In the genomic region with DNA sequence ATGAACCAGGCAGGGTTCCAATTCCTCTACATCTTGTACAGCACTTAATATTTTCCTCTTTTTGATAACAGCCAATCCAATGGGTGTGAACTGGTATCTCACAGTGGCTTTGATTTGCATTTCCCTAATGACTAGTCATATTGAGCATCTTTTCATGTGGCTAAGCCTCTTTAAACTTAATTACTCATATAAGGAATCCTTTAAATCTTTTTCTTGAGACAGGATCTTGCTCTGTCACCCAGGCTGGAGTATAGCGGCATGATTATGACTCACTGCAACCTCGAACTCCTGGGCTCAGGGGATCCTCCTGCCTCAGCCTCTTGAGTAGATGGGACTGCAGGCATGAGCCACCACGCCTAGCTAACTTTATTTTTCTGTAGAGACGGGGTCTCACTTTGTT, we compare ENCODE assay signal across 16 cellular contexts. TPM values are rescaled to one million over a fixed set of nuclear protein-coding genes. Genes with fewer than 3 reads are reported as not detected.
DNase-seq lines count a peak whose midpoint lies in the region; ATAC-seq and TF ChIP-seq lines count a peak whose summit lies in the region.
"Had no signal": no experiment of that assay in that cellular context is flagged by ENCODE, and none has a peak within 500 bp of the region (broad histone marks: within the 10 kb centered on the region; RNA-seq: fewer than 3 reads in every experiment).

No MANE protein-coding gene starts in this region.

- H3K4me1 Mint-ChIP-seq in activated CD8-positive, alpha-beta T cell treated with anti-CD3 and anti-CD28 coated beads for 36 hours (ENCODE audit: low read depth): peaks cover 13% of the 10 kb centered on the region
- peaks cover 8% of the 10 kb centered on the region for H3K4me1 Mint-ChIP-seq in activated CD8-positive, alpha-beta T cell treated with anti-CD3 and anti-CD28 coated beads, Interleukin-2, amount 10 ng/mL, durations not matched to agents 7 days and 5 days (ENCODE audit: low read depth)
- H3K4me1 Mint-ChIP-seq in activated CD4-positive, alpha-beta T cell treated with anti-CD3 and anti-CD28 coated beads, Interleukin-2, amount 10 ng/mL, durations not matched to agents 7 days and 5 days: peaks cover 9% of the 10 kb centered on the region

- H3K27me3 ChIP-seq in MM.1S (replicated peaks; ENCODE audit: insufficient read depth, low read length): no peaks in the 10 kb centered on the region

- H2AFZ ChIP-seq in MM.1S (ENCODE audit: low read length): no peak overlapping the region

- POLR2A ChIA-PET in activated CD8-positive, alpha-beta T cell treated with anti-CD3 and anti-CD28 coated beads for 36 hours (lab: Charles Lee): interaction anchor here (0.8 kb wide), 1 partner anchor 15 kb away, joined by 6 read pairs; no protein-coding TSS in a partner anchor
- POLR2A ChIA-PET in activated CD8-positive, alpha-beta T cell treated with anti-CD3 and anti-CD28 coated beads, Interleukin-2, amount 10 ng/mL, durations not matched to agents 7 days and 5 days (lab: Charles Lee): interaction anchor here (0.8 kb wide), 1 partner anchor 12 kb away, joined by 3 read pairs; no protein-coding TSS in a partner anchor
- POLR2A ChIA-PET in activated CD4-positive, alpha-beta T cell treated with anti-CD3 and anti-CD28 coated beads, Interleukin-2, amount 10 ng/mL, durations not matched to agents 7 days and 5 days (lab: Charles Lee): no interaction called here
- POLR2A ChIA-PET in GM10248 (lab: Yijun Ruan, JAX): no interaction called here

- no peaks in the 10 kb centered on the region; the same call in 1 of the 2 replicates for H3K36me3 ChIP-seq in MM.1S (replicated peaks; ENCODE audit: insufficient read depth, low read length)

- H3K9me2 ChIP-seq in MM.1S (replicated peaks; ENCODE audit: insufficient read depth, low read length): no peaks in the 10 kb centered on the region
- H3K9me2 ChIP-seq: SK-N-SH had no signal

- H3K4me3 Mint-ChIP-seq in activated CD8-positive, alpha-beta T cell treated with anti-CD3 and anti-CD28 coated beads for 36 hours: no peak overlapping the region
- H3K4me3 Mint-ChIP-seq in activated CD8-positive, alpha-beta T cell treated with anti-CD3 and anti-CD28 coated beads, Interleukin-2, amount 10 ng/mL, durations not matched to agents 7 days and 5 days: no peak overlapping the region
- H3K4me3 Mint-ChIP-seq in activated CD4-positive, alpha-beta T cell treated with anti-CD3 and anti-CD28 coated beads, Interleukin-2, amount 10 ng/mL, durations not matched to agents 7 days and 5 days: no peak overlapping the region
- H3K4me3 Mint-ChIP-seq: activated T-helper 1 cell treated with anti-CD3 and anti-CD28 coated beads, Interleukin-12 subunit alpha, Interleukin-12 subunit beta, Interleukin-2, Interleukin-4 antibody, amounts not matched to agents 30 ng/mL and 10 ng/mL and 1 ng/mL, durations not matched to agents 14 hours and 24 hours and 36 hours had no signal

- no peak overlapping the region for H3K27ac Mint-ChIP-seq in activated CD8-positive, alpha-beta T cell treated with anti-CD3 and anti-CD28 coated beads for 36 hours
- no peak overlapping the region for H3K27ac Mint-ChIP-seq in activated CD8-positive, alpha-beta T cell treated with anti-CD3 and anti-CD28 coated beads, Interleukin-2, amount 10 ng/mL, durations not matched to agents 7 days and 5 days
- no peak overlapping the region for H3K27ac Mint-ChIP-seq in activated CD4-positive, alpha-beta T cell treated with anti-CD3 and anti-CD28 coated beads, Interleukin-2, amount 10 ng/mL, durations not matched to agents 7 days and 5 days
- H3K27ac Mint-ChIP-seq: activated T-helper 1 cell treated with anti-CD3 and anti-CD28 coated beads, Interleukin-12 subunit alpha, Interleukin-12 subunit beta, Interleukin-2, Interleukin-4 antibody, amounts not matched to agents 30 ng/mL and 10 ng/mL and 1 ng/mL, durations not matched to agents 14 hours and 24 hours and 36 hours had no signal

- intact Hi-C loops in activated CD8-positive, alpha-beta T cell treated with anti-CD3 and anti-CD28 coated beads for 36 hours (cut with micrococcal nuclease): no loop called here

- H3K9me3 ChIP-seq in MM.1S (replicated peaks; ENCODE audit: insufficient read depth, low read length): no peaks in the 10 kb centered on the region
- H3K9me3 ChIP-seq: SK-N-SH, thoracic aorta had no signal

- peak; percentile 64 for DNase-seq in activated CD8-positive, alpha-beta T cell treated with anti-CD3 and anti-CD28 coated beads for 36 hours
- DNase-seq in activated CD8-positive, alpha-beta T cell treated with anti-CD3 and anti-CD28 coated beads, Interleukin-2, amount 10 ng/mL, durations not matched to agents 7 days and 5 days: no peak
- DNase-seq in activated CD4-positive, alpha-beta T cell treated with anti-CD3 and anti-CD28 coated beads, Interleukin-2, amount 10 ng/mL, durations not matched to agents 7 days and 5 days: peak; percentile 27
- peak; percentile 7 to 37 (median 13) for DNase-seq in stimulated activated CD4-positive, alpha-beta T cell treated with anti-CD3 and anti-CD28 coated beads, TNF-alpha, amount 100 ng/mL, for 48 hours (ENCODE audit: low read depth in 3 of 3)
- DNase-seq in GM10248 (ENCODE audit: extremely low spot score): no peak
- DNase-seq in MM.1S: no peak
- DNase-seq: ACHN, hypothalamus, NCI-H1417 treated with DMSO at 0.1 percent for 48 hours, NCI-H82, SK-N-SH had no signal

- CTCF ChIA-PET in activated CD8-positive, alpha-beta T cell treated with anti-CD3 and anti-CD28 coated beads for 36 hours (lab: Charles Lee): no interaction called here
- CTCF ChIA-PET in activated CD8-positive, alpha-beta T cell treated with anti-CD3 and anti-CD28 coated beads, Interleukin-2, amount 10 ng/mL, durations not matched to agents 7 days and 5 days (lab: Charles Lee): no interaction called here
- CTCF ChIA-PET in activated CD4-positive, alpha-beta T cell treated with anti-CD3 and anti-CD28 coated beads, Interleukin-2, amount 10 ng/mL, durations not matched to agents 7 days and 5 days (lab: Charles Lee): no interaction called here
- CTCF ChIA-PET in GM10248 (lab: Yijun Ruan, JAX): no interaction called here

- no peaks in the 10 kb centered on the region for H3K4me1 ChIP-seq in MM.1S (ENCODE audit: low read length)

- H3K9me3 Mint-ChIP-seq in activated CD8-positive, alpha-beta T cell treated with anti-CD3 and anti-CD28 coated beads for 36 hours: no peaks in the 10 kb centered on the region
- H3K9me3 Mint-ChIP-seq in activated CD8-positive, alpha-beta T cell treated with anti-CD3 and anti-CD28 coated beads, Interleukin-2, amount 10 ng/mL, durations not matched to agents 7 days and 5 days (ENCODE audit: insufficient read depth): no peaks in the 10 kb centered on the region
- no peaks in the 10 kb centered on the region for H3K9me3 Mint-ChIP-seq in activated CD4-positive, alpha-beta T cell treated with anti-CD3 and anti-CD28 coated beads, Interleukin-2, amount 10 ng/mL, durations not matched to agents 7 days and 5 days
- H3K9me3 Mint-ChIP-seq: activated T-helper 1 cell treated with anti-CD3 and anti-CD28 coated beads, Interleukin-12 subunit alpha, Interleukin-12 subunit beta, Interleukin-2, Interleukin-4 antibody, amounts not matched to agents 30 ng/mL and 10 ng/mL and 1 ng/mL, durations not matched to agents 14 hours and 24 hours and 36 hours had no signal

- no peak overlapping the region for H3K4me2 ChIP-seq in MM.1S (ENCODE audit: low read depth, low read length)
- H3K4me2 ChIP-seq: SK-N-SH had no signal

- H3K4me3 ChIP-seq in MM.1S (ENCODE audit: low read length): no peak overlapping the region
- H3K4me3 ChIP-seq: thoracic aorta had no signal

- H4K20me1 ChIP-seq in MM.1S (ENCODE audit: insufficient read depth, low read length): no peaks in the 10 kb centered on the region

- H3K27me3 Mint-ChIP-seq in activated CD8-positive, alpha-beta T cell treated with anti-CD3 and anti-CD28 coated beads for 36 hours: no peaks in the 10 kb centered on the region
- no peaks in the 10 kb centered on the region for H3K27me3 Mint-ChIP-seq in activated CD8-positive, alpha-beta T cell treated with anti-CD3 and anti-CD28 coated beads, Interleukin-2, amount 10 ng/mL, durations not matched to agents 7 days and 5 days (ENCODE audit: low read depth)
- no peaks in the 10 kb centered on the region for H3K27me3 Mint-ChIP-seq in activated CD4-positive, alpha-beta T cell treated with anti-CD3 and anti-CD28 coated beads, Interleukin-2, amount 10 ng/mL, durations not matched to agents 7 days and 5 days

- H3F3A ChIP-seq in MM.1S (ENCODE audit: insufficient read depth, low read length): no peaks in the 10 kb centered on the region

- TF ChIP-seq CTCF in activated CD8-positive, alpha-beta T cell treated with anti-CD3 and anti-CD28 coated beads for 36 hours (IDR thresholded peaks at IDR 0.05): no peak
- TF ChIP-seq CTCF in GM10248 (IDR thresholded peaks at IDR 0.05; ENCODE audit: control extremely low read depth, extremely low read depth, low read depth, missing control alignments): no peak
- no peak for TF ChIP-seq CTCF in MM.1S (IDR thresholded peaks at IDR 0.05; ENCODE audit: low read length)

- no peaks in the 10 kb centered on the region for H3K79me2 ChIP-seq in MM.1S (ENCODE audit: low read length)

- H3K36me3 Mint-ChIP-seq in activated CD8-positive, alpha-beta T cell treated with anti-CD3 and anti-CD28 coated beads for 36 hours (ENCODE audit: low read depth): peaks cover 36% of the 10 kb centered on the region
- H3K36me3 Mint-ChIP-seq in activated CD8-positive, alpha-beta T cell treated with anti-CD3 and anti-CD28 coated beads, Interleukin-2, amount 10 ng/mL, durations not matched to agents 7 days and 5 days (ENCODE audit: low read depth): peaks cover 55% of the 10 kb centered on the region
- H3K36me3 Mint-ChIP-seq in activated CD4-positive, alpha-beta T cell treated with anti-CD3 and anti-CD28 coated beads, Interleukin-2, amount 10 ng/mL, durations not matched to agents 7 days and 5 days (ENCODE audit: low read depth): peaks cover 51% of the 10 kb centered on the region

- no peak overlapping the region for H3K9ac ChIP-seq in MM.1S (ENCODE audit: low read length)
- H3K9ac ChIP-seq: SK-N-SH had no signal

- no peak overlapping the region for H3K27ac ChIP-seq in MM.1S (ENCODE audit: low read length)
- H3K27ac ChIP-seq: HL-60, thoracic aorta had no signal

- ATAC-seq in activated CD8-positive, alpha-beta T cell treated with anti-CD3 and anti-CD28 coated beads for 36 hours: peak; percentile 96
- ATAC-seq in activated CD8-positive, alpha-beta T cell treated with anti-CD3 and anti-CD28 coated beads, Interleukin-2, amount 10 ng/mL, durations not matched to agents 7 days and 5 days: no peak
- ATAC-seq in esophagus mucosa (peak; percentile 66), HG03439 (IDR thresholded peaks at IDR 0.05; ENCODE audit: unreplicated experiment) (no peak)

RNA-seq across cellular contexts. Expression of a gene that starts 38.2 kb away (rescaled TPM):
- total RNA-seq in activated CD8-positive, alpha-beta T cell treated with anti-CD3 and anti-CD28 coated beads for 36 hours: under 1 TPM; 0.20 to 0.31 TPM
- under 1 TPM in 1 of 2 experiments, not detected in 1; 0.08 TPM for total RNA-seq in activated CD8-positive, alpha-beta T cell treated with anti-CD3 and anti-CD28 coated beads, Interleukin-2, amount 10 ng/mL, durations not matched to agents 7 days and 5 days
- under 1 TPM; 0.06 to 0.12 TPM for total RNA-seq in activated CD4-positive, alpha-beta T cell treated with anti-CD3 and anti-CD28 coated beads, Interleukin-2, amount 10 ng/mL, durations not matched to agents 7 days and 5 days
- total RNA-seq in esophagus mucosa: 0.60 TPM

RNA-seq across cellular contexts. Expression of a gene that starts 56.5 kb away (rescaled TPM):
- total RNA-seq in activated CD8-positive, alpha-beta T cell treated with anti-CD3 and anti-CD28 coated beads for 36 hours: 10 to 100 TPM; 27.7 to 32.6 TPM
- total RNA-seq in activated CD8-positive, alpha-beta T cell treated with anti-CD3 and anti-CD28 coated beads, Interleukin-2, amount 10 ng/mL, durations not matched to agents 7 days and 5 days: 10 to 100 TPM; 44.6 to 46.7 TPM
- total RNA-seq in activated CD4-positive, alpha-beta T cell treated with anti-CD3 and anti-CD28 coated beads, Interleukin-2, amount 10 ng/mL, durations not matched to agents 7 days and 5 days: 10 to 100 TPM; 42.8 to 45.4 TPM
- total RNA-seq in esophagus mucosa: 18.2 TPM

Comparison
In these comparisons a context has a peak if more than half of its experiments do, and no peak if none do; other contexts are left out.
1. ATAC-seq: peak in activated CD8-positive, alpha-beta T cell treated with anti-CD3 and anti-CD28 coated beads for 36 hours (single experiment) and esophagus mucosa (single experiment); none in activated CD8-positive, alpha-beta T cell treated with anti-CD3 and anti-CD28 coated beads, Interleukin-2, amount 10 ng/mL, durations not matched to agents 7 days and 5 days (single experiment) and HG03439 (single experiment).
2. DNase-seq: peak in activated CD8-positive, alpha-beta T cell treated with anti-CD3 and anti-CD28 coated beads for 36 hours (single experiment), activated CD4-positive, alpha-beta T cell treated with anti-CD3 and anti-CD28 coated beads, Interleukin-2, amount 10 ng/mL, durations not matched to agents 7 days and 5 days (single experiment) and stimulated activated CD4-positive, alpha-beta T cell treated with anti-CD3 and anti-CD28 coated beads, TNF-alpha, amount 100 ng/mL, for 48 hours (3 of 3); none in activated CD8-positive, alpha-beta T cell treated with anti-CD3 and anti-CD28 coated beads, Interleukin-2, amount 10 ng/mL, durations not matched to agents 7 days and 5 days (single experiment), GM10248 (single experiment) and MM.1S (single experiment).
3. POLR2A ChIA-PET loops: an anchor here in activated CD8-positive, alpha-beta T cell treated with anti-CD3 and anti-CD28 coated beads for 36 hours (0.8 kb wide) and activated CD8-positive, alpha-beta T cell treated with anti-CD3 and anti-CD28 coated beads, Interleukin-2, amount 10 ng/mL, durations not matched to agents 7 days and 5 days (0.8 kb wide); none called in activated CD4-positive, alpha-beta T cell treated with anti-CD3 and anti-CD28 coated beads, Interleukin-2, amount 10 ng/mL, durations not matched to agents 7 days and 5 days and GM10248.